9 cellular contexts compared by ENCODE assay signal in genomic region chr4:102761902-102762301, GRCh38. TPM values are rescaled to one million over a fixed set of nuclear protein-coding genes. Genes with fewer than 3 reads are reported as not detected.
A peak's percentile ranks its signal among the peaks of the same experiment; 100 is the strongest.
DNase-seq lines count a peak whose midpoint lies in the region; ATAC-seq, FAIRE-seq and TF ChIP-seq lines count a peak whose summit lies in the region.
"Had no signal": no experiment of that assay in that cellular context is flagged by ENCODE, and none has a peak within 500 bp of the region (broad histone marks: within the 10 kb centered on the region; RNA-seq: fewer than 3 reads in every experiment).

No MANE protein-coding gene starts in this region.

- TF ChIP-seq POLR2A in stomach (IDR thresholded peaks at IDR 0.05) = no peak
- no peak for TF ChIP-seq POLR2A in erythroblast (IDR thresholded peaks at IDR 0.05; ENCODE audit: low read length)

- FAIRE-seq in kidney (lab: Jason Lieb, UNC) = no peak
- FAIRE-seq: GM18507 had no signal

- H3K4me3 ChIP-seq in kidney (ENCODE audit: low read length in 2 of 2) (peak overlapping the region; percentile 91), stomach (peak overlapping the region in 3 of 4 donors; percentile 83 to 93 (median 86))

- H3K4me1 ChIP-seq in kidney (ENCODE audit: control insufficient read depth in 1 of 2, insufficient read depth in 1 of 2, low read depth in 1 of 2, low read length in 2 of 2) (peaks cover 0 to 6% of the 10 kb centered on the region in 2 donors), stomach (peaks cover 13 to 44% (median 26%) of the 10 kb centered on the region in 4 donors)

- H3K36me3 ChIP-seq in kidney (ENCODE audit: control insufficient read depth in 1 of 2, insufficient read depth in 2 of 2, low read length in 2 of 2) (no peaks in the 10 kb centered on the region), stomach (no peaks in the 10 kb centered on the region)

- H3K4me1 Mint-ChIP-seq in activated T-cell treated with anti-CD3 and anti-CD28 coated beads, Interleukin-2, amount 50 U/mL, for 72 hours (ENCODE audit: low read depth) = peaks cover 40% of the 10 kb centered on the region
- peaks cover 26% of the 10 kb centered on the region for H3K4me1 Mint-ChIP-seq in activated CD4-positive, alpha-beta memory T cell treated with anti-CD3 and anti-CD28 coated beads, Interleukin-2, amount 10 ng/mL, durations not matched to agents 7 days and 5 days

- WGBS in stomach, 5 donors = 64 to 79% (median 69%) methylated on average over 14 of the region's 14 CpGs

- H3K9me3 Mint-ChIP-seq in activated T-cell treated with anti-CD3 and anti-CD28 coated beads, Interleukin-2, amount 50 U/mL, for 72 hours = peaks cover 0 to 2% of the 10 kb centered on the region in 2 donors
- no peaks in the 10 kb centered on the region for H3K9me3 Mint-ChIP-seq in activated CD4-positive, alpha-beta memory T cell treated with anti-CD3 and anti-CD28 coated beads, Interleukin-2, amount 10 ng/mL, durations not matched to agents 7 days and 5 days

- H3K27me3 Mint-ChIP-seq in activated T-cell treated with anti-CD3 and anti-CD28 coated beads, Interleukin-2, amount 50 U/mL, for 72 hours (ENCODE audit: low read depth) = peaks cover 8% of the 10 kb centered on the region
- H3K27me3 Mint-ChIP-seq in activated CD4-positive, alpha-beta memory T cell treated with anti-CD3 and anti-CD28 coated beads, Interleukin-2, amount 10 ng/mL, durations not matched to agents 7 days and 5 days = peaks cover 10% of the 10 kb centered on the region

- H3K27ac Mint-ChIP-seq in activated T-cell treated with anti-CD3 and anti-CD28 coated beads, Interleukin-2, amount 50 U/mL, for 72 hours = no peak overlapping the region
- H3K27ac Mint-ChIP-seq in activated CD4-positive, alpha-beta memory T cell treated with anti-CD3 and anti-CD28 coated beads, Interleukin-2, amount 10 ng/mL, durations not matched to agents 7 days and 5 days = no peak overlapping the region

- intact Hi-C loops in kidney (cut with DNase I) (no loop called here), stomach (cut with DNase I; ENCODE audit: low total_unique reads) (no loop called here)

- DNase-seq in activated T-cell treated with anti-CD3 and anti-CD28 coated beads, Interleukin-2, amount 50 U/mL, for 72 hours = no peak
- DNase-seq in activated T-cell treated with anti-CD3 and anti-CD28 coated beads, Interleukin-2, amount 50 U/mL, for 1 hour = no peak
- DNase-seq in activated CD4-positive, alpha-beta memory T cell treated with anti-CD3 and anti-CD28 coated beads, Interleukin-2, amount 10 ng/mL, durations not matched to agents 7 days and 5 days = no peak
- DNase-seq in kidney (no peak), stomach (no peak), putamen (ENCODE audit: low spot score) (no peak), erythroblast (lab: John Stamatoyannopoulos, UW) (no peak), NCI-H1930 (lab: John Stamatoyannopoulos, UW) (no peak)

- peaks cover 0 to 3% of the 10 kb centered on the region in 2 donors for H3K36me3 Mint-ChIP-seq in activated T-cell treated with anti-CD3 and anti-CD28 coated beads, Interleukin-2, amount 50 U/mL, for 72 hours (ENCODE audit: insufficient read depth in 2 of 2)
- peaks cover 16% of the 10 kb centered on the region for H3K36me3 Mint-ChIP-seq in activated CD4-positive, alpha-beta memory T cell treated with anti-CD3 and anti-CD28 coated beads, Interleukin-2, amount 10 ng/mL, durations not matched to agents 7 days and 5 days (ENCODE audit: low read depth)

- CTCF ChIA-PET in activated CD4-positive, alpha-beta memory T cell treated with anti-CD3 and anti-CD28 coated beads, Interleukin-2, amount 10 ng/mL, durations not matched to agents 7 days and 5 days (lab: Charles Lee) = interaction anchor here (0.6 to 1.3 kb wide), 3 partner anchors 9 to 313 kb away, joined by 3 to 5 read pairs (median 3); no protein-coding TSS in a partner anchor

- no peak for TF ChIP-seq EP300 in stomach (IDR thresholded peaks at IDR 0.05)

- TF ChIP-seq CTCF in kidney (IDR thresholded peaks at IDR 0.05; ENCODE audit: borderline replicate concordance, extremely low read depth, insufficient read depth) (no peak), stomach (IDR thresholded peaks at IDR 0.05) (no peak)

- no peak for ATAC-seq in activated T-cell treated with anti-CD3 and anti-CD28 coated beads, Interleukin-2, amount 50 U/mL, for 72 hours (replicated peaks in 1 of 2)

- peak overlapping the region; percentile 84 to 97 for H3K4me3 Mint-ChIP-seq in activated T-cell treated with anti-CD3 and anti-CD28 coated beads, Interleukin-2, amount 50 U/mL, for 72 hours
- H3K4me3 Mint-ChIP-seq in activated CD4-positive, alpha-beta memory T cell treated with anti-CD3 and anti-CD28 coated beads, Interleukin-2, amount 10 ng/mL, durations not matched to agents 7 days and 5 days = peak overlapping the region; percentile 3

- H3K9ac ChIP-seq in kidney (ENCODE audit: low read length in 2 of 2) = peak overlapping the region in 1 of 2 donors; percentile 87

- H3K27me3 ChIP-seq in stomach = no peaks in the 10 kb centered on the region

- no peak overlapping the region for H3K27ac ChIP-seq in kidney (ENCODE audit: low read depth in 2 of 2, low read length in 2 of 2)
- peak overlapping the region in 1 of 5 donors; percentile 89 for H3K27ac ChIP-seq in stomach

- no peaks in the 10 kb centered on the region for H3K9me3 ChIP-seq in kidney (ENCODE audit: control insufficient read depth in 1 of 2, low read length in 2 of 2)
- H3K9me3 ChIP-seq in stomach = no peaks in the 10 kb centered on the region

- POLR2A ChIA-PET in activated CD4-positive, alpha-beta memory T cell treated with anti-CD3 and anti-CD28 coated beads, Interleukin-2, amount 10 ng/mL, durations not matched to agents 7 days and 5 days (lab: Charles Lee) = interaction anchor here (0.9 to 2.8 kb wide), 12 partner anchors 16 to 417 kb away, joined by 3 to 35 read pairs (median 5); partner anchors contain the start of genes CISD2, NFKB1 and UBE2D3

RNA-seq across cellular contexts. Expression of gene MANBA, which starts 1.1 kb away (rescaled TPM):
- 10 to 100 TPM; 14.8 to 16.8 TPM for total RNA-seq in activated T-cell treated with anti-CD3 and anti-CD28 coated beads, Interleukin-2, amount 50 U/mL, for 72 hours
- 10 to 100 TPM; 13.6 to 14.5 TPM for total RNA-seq in activated CD4-positive, alpha-beta memory T cell treated with anti-CD3 and anti-CD28 coated beads, Interleukin-2, amount 10 ng/mL, durations not matched to agents 7 days and 5 days
- 28.0 TPM for total RNA-seq in kidney
- 19.0 TPM for polyA plus RNA-seq in kidney (ENCODE audit: insufficient read depth, low read depth, low replicate concordance)
- 10 to 100 TPM; 21.0 to 69.4 (median 43.9) TPM for total RNA-seq in stomach
- polyA plus RNA-seq in stomach = 10 to 100 TPM in 2 of 3 donors, 1 to 10 TPM in 1; 8.4 to 15.7 (median 12.3) TPM
